Comparison of ENCODE assay signal across 25 cellular contexts in genomic region chr2:86397989-86398388, GRCh38. TPM values are rescaled to one million over a fixed set of nuclear protein-coding genes. Genes with fewer than 3 reads are reported as not detected.
DNase-seq lines count a peak whose midpoint lies in the region; ATAC-seq and TF ChIP-seq lines count a peak whose summit lies in the region.
"Had no signal": no experiment of that assay in that cellular context is flagged by ENCODE, and none has a peak within 500 bp of the region (broad histone marks: within the 10 kb centered on the region; RNA-seq: fewer than 3 reads in every experiment).

No MANE protein-coding gene starts in this region.

- H3K27me3 ChIP-seq in CD4-positive, alpha-beta T cell (ENCODE audit: control insufficient read depth, insufficient read depth, low read length): no peaks in the 10 kb centered on the region
- no peaks in the 10 kb centered on the region for H3K27me3 ChIP-seq in A673 (replicated peaks; ENCODE audit: insufficient read depth, low read depth, low read length, poor library complexity)
- H3K27me3 ChIP-seq: colonic mucosa had no signal

- no peaks in the 10 kb centered on the region for H3K36me3 Mint-ChIP-seq in CD4-positive, alpha-beta T cell (ENCODE audit: low read depth)
- H3K36me3 Mint-ChIP-seq: CD4-positive, CD25-positive, alpha-beta regulatory T cell had no signal

- no peak overlapping the region for H3K27ac ChIP-seq in CD4-positive, alpha-beta T cell (ENCODE audit: low read depth, low read length)
- no peak overlapping the region for H3K27ac ChIP-seq in A673 (ENCODE audit: low read depth, low read length, poor library complexity, severe bottlenecking)
- H3K27ac ChIP-seq: colonic mucosa, spleen, thoracic aorta had no signal

- H3K36me3 ChIP-seq in A673 (ENCODE audit: insufficient read depth, low read length, poor library complexity, severe bottlenecking): no peaks in the 10 kb centered on the region
- H3K36me3 ChIP-seq: colonic mucosa, spleen, thoracic aorta had no signal

- H3K4me3 Mint-ChIP-seq in CD4-positive, alpha-beta T cell: no peak overlapping the region
- H3K4me3 Mint-ChIP-seq: CD4-positive, CD25-positive, alpha-beta regulatory T cell; endodermal cell; naive B cell had no signal

- no peak overlapping the region for H3K4me3 ChIP-seq in A673 (ENCODE audit: low read depth, low read length, poor library complexity, severe bottlenecking)
- H3K4me3 ChIP-seq: colonic mucosa, spleen, thoracic aorta had no signal

- BruUV-seq in A673 (replicated peaks; lab: Mats Ljungman, UMichigan): no TSS peak

- no peaks in the 10 kb centered on the region for H3K9me3 Mint-ChIP-seq in CD4-positive, alpha-beta T cell
- H3K9me3 Mint-ChIP-seq: endodermal cell had no signal

- H3K9me3 ChIP-seq in CD4-positive, alpha-beta T cell (ENCODE audit: control insufficient read depth, low read length): no peaks in the 10 kb centered on the region
- no peaks in the 10 kb centered on the region for H3K9me3 ChIP-seq in A673 (ENCODE audit: low read depth, low read length, poor library complexity, severe bottlenecking)
- H3K9me3 ChIP-seq: colonic mucosa, spleen, thoracic aorta had no signal

- H3K4me1 Mint-ChIP-seq in CD4-positive, alpha-beta T cell (ENCODE audit: low read depth): peaks cover 13% of the 10 kb centered on the region
- H3K4me1 Mint-ChIP-seq: endodermal cell had no signal

- TF ChIP-seq CTCF in CD4-positive, alpha-beta T cell (IDR thresholded peaks at IDR 0.05): no peak
- no peak for TF ChIP-seq CTCF in A673 (conservative IDR thresholded peaks at IDR 0.05; ENCODE audit: low read depth, low read length)

- H3K27ac Mint-ChIP-seq in CD4-positive, alpha-beta T cell: no peak overlapping the region
- H3K27ac Mint-ChIP-seq: CD4-positive, CD25-positive, alpha-beta regulatory T cell; endodermal cell; naive B cell had no signal

- DNase-seq in RPMI7951 (ENCODE audit: low read depth) (peak; percentile 24), germinal center (ENCODE audit: low spot score) (peak; percentile 78), A673 (ENCODE audit: low spot score) (no peak), left lobe of liver (ENCODE audit: low spot score) (no peak), dermis blood vessel endothelial cell (no peak)
- DNase-seq in CD4-positive, alpha-beta T cell: no peak
- DNase-seq: activated CD4-positive, CD25-positive, alpha-beta regulatory T cell treated with anti-CD3 and anti-CD28 coated beads, Interleukin-2, amount 50 U/mL, for 72 hours; activated gamma-delta T cell treated with Interleukin-2 at 50 U/mL for 16 hours; activated T-cell treated with anti-CD3 and anti-CD28 coated beads, Interleukin-2, amount 50 U/mL, for 1 hour; CD4-positive, CD25-positive, alpha-beta regulatory T cell; colonic mucosa; endodermal cell; GDM1; glutamatergic neuron; HCEC 1CT; IMR-90; naive B cell; NCI-H1436; NCI-H524; spleen; stimulated activated CD4-positive, alpha-beta T cell treated with anti-CD3 and anti-CD28 coated beads, Interleukin-4, amount 100 ng/mL, for 1 hour; stimulated activated naive CD4-positive, alpha-beta T cell treated with Interleukin-2 at 50 U/mL for 16 hours had no signal

- peaks cover 10% of the 10 kb centered on the region for H3K4me1 ChIP-seq in A673 (ENCODE audit: insufficient read depth, low read length, poor library complexity, severe bottlenecking)
- H3K4me1 ChIP-seq: colonic mucosa, spleen had no signal

- POLR2A ChIA-PET in CD4-positive, alpha-beta T cell (lab: Charles Lee): no interaction called here
- POLR2A ChIA-PET in A673 (lab: Charles Lee; ENCODE audit: low non-redundant PET): interaction anchor here (0.6 kb wide), 1 partner anchor 196 kb away, joined by 3 read pairs; no protein-coding TSS in a partner anchor

- peaks cover 14% of the 10 kb centered on the region for H3K27me3 Mint-ChIP-seq in CD4-positive, alpha-beta T cell

- intact Hi-C loops in CD4-positive, alpha-beta T cell (cut with DNase I, micrococcal nuclease): no loop called here
- intact Hi-C loops in A673 (cut with micrococcal nuclease; ENCODE audit: unreplicated experiment): loop anchor here (10.0 kb wide), 1 partner anchor 407 kb away; no protein-coding TSS in a partner anchor

- CTCF ChIA-PET in CD4-positive, alpha-beta T cell (lab: Charles Lee): no interaction called here
- CTCF ChIA-PET in A673 (lab: Charles Lee): interaction anchor here (0.6 kb wide), 1 partner anchor 365 kb away, joined by 4 read pairs; no protein-coding TSS in a partner anchor

- peak; percentile 56 for ATAC-seq in GM18511 (IDR thresholded peaks at IDR 0.05; ENCODE audit: unreplicated experiment)
- ATAC-seq in HG03108 (IDR thresholded peaks at IDR 0.05; ENCODE audit: unreplicated experiment): peak; percentile 41
- no peak for ATAC-seq in CD4-positive, alpha-beta T cell (ENCODE audit: poor library complexity)
- no peak for ATAC-seq in left lobe of liver

RNA-seq across cellular contexts. Expression of gene KDM3A, which starts 43.2 kb away (rescaled TPM):
- total RNA-seq in RPMI7951 (2014; rRNA removed; shearing (Covaris generic)): 20.1 and 23.4 TPM in 2 replicates
- 100 to 1,000 TPM; 205 to 207 TPM for total RNA-seq in CD4-positive, alpha-beta T cell
- total RNA-seq in A673 (2021): 40.7 and 43.8 TPM in 2 replicates
- 12.9 TPM for total RNA-seq in left lobe of liver
- 27.2 and 32.6 TPM in 2 replicates for total RNA-seq in dermis blood vessel endothelial cell

Comparison
In these comparisons a context has a peak if more than half of its experiments do, and no peak if none do; other contexts are left out.
1. ATAC-seq: peak in GM18511 (single experiment) and HG03108 (single experiment); none in CD4-positive, alpha-beta T cell (single experiment) and left lobe of liver (single experiment).
2. DNase-seq: peak in RPMI7951 (single experiment) and germinal center (single experiment); none in CD4-positive, alpha-beta T cell (0 of 10), A673 (single experiment), left lobe of liver (single experiment) and dermis blood vessel endothelial cell (single experiment).